In the genomic region with DNA sequence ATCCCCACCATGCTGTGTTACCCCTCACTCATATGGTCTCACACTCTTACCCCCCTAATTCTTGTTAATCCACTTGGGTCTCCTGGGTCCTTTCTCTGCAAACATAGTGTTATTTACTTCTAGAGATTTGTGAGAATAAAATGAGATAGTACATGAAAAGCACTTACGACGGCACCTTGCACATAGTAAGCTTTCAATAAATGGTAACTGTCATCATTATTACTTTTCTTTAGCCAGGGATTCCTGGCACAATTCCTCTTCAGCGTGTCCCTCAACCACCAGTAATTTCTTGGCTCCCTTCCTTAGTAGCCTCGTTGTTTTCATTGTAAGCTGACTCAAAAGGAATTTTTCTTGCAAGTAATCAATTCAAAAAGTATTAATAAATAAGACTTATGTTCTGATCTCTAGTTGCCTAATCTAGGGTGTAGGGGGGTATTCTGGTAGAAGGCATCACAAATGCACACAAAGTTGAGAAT, we compare ENCODE assay signal across 2 cellular contexts.
TF ChIP-seq lines count a peak whose summit lies in the region.

No MANE protein-coding gene starts in this region.

TF ChIP-seq in A549, 52 proteins besides CTCF, POLR2A, EP300 and RAD21 (continued from another document):
- TF ChIP-seq, protein P1, sequence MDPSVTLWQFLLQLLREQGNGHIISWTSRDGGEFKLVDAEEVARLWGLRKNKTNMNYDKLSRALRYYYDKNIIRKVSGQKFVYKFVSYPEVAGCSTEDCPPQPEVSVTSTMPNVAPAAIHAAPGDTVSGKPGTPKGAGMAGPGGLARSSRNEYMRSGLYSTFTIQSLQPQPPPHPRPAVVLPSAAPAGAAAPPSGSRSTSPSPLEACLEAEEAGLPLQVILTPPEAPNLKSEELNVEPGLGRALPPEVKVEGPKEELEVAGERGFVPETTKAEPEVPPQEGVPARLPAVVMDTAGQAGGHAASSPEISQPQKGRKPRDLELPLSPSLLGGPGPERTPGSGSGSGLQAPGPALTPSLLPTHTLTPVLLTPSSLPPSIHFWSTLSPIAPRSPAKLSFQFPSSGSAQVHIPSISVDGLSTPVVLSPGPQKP (IDR thresholded peaks at IDR 0.05; ENCODE audit: low read depth, low read length) = no peak
- TF ChIP-seq, protein P2, sequence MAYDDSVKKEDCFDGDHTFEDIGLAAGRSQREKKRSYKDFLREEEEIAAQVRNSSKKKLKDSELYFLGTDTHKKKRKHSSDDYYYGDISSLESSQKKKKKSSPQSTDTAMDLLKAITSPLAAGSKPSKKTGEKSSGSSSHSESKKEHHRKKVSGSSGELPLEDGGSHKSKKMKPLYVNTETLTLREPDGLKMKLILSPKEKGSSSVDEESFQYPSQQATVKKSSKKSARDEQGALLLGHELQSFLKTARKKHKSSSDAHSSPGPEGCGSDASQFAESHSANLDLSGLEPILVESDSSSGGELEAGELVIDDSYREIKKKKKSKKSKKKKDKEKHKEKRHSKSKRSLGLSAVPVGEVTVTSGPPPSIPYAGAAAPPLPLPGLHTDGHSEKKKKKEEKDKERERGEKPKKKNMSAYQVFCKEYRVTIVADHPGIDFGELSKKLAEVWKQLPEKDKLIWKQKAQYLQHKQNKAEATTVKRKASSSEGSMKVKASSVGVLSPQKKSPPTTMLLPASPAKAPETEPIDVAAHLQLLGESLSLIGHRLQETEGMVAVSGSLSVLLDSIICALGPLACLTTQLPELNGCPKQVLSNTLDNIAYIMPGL (CRISPR knock-in tag; IDR thresholded peaks at IDR 0.05; ENCODE audit: borderline replicate concordance) = no peak
- TF ChIP-seq JUNB (IDR thresholded peaks at IDR 0.05) (no peak), TFCP2L1 (CRISPR knock-in tag; IDR thresholded peaks at IDR 0.05) (no peak), RARB (CRISPR knock-in tag; IDR thresholded peaks at IDR 0.05) (no peak)
- TF ChIP-seq, protein P3, sequence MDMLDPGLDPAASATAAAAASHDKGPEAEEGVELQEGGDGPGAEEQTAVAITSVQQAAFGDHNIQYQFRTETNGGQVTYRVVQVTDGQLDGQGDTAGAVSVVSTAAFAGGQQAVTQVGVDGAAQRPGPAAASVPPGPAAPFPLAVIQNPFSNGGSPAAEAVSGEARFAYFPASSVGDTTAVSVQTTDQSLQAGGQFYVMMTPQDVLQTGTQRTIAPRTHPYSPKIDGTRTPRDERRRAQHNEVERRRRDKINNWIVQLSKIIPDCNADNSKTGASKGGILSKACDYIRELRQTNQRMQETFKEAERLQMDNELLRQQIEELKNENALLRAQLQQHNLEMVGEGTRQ (IDR thresholded peaks at IDR 0.05) = no peak

TF ChIP-seq in K562, 482 proteins besides CTCF, POLR2A, EP300 and RAD21 (continued from another document):
- TF ChIP-seq, protein P4, sequence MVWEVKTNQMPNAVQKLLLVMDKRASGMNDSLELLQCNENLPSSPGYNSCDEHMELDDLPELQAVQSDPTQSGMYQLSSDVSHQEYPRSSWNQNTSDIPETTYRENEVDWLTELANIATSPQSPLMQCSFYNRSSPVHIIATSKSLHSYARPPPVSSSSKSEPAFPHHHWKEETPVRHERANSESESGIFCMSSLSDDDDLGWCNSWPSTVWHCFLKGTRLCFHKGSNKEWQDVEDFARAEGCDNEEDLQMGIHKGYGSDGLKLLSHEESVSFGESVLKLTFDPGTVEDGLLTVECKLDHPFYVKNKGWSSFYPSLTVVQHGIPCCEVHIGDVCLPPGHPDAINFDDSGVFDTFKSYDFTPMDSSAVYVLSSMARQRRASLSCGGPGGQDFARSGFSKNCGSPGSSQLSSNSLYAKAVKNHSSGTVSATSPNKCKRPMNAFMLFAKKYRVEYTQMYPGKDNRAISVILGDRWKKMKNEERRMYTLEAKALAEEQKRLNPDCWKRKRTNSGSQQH (CRISPR knock-in tag; IDR thresholded peaks at IDR 0.05) = no peak
- TF ChIP-seq NCOA6 (IDR thresholded peaks at IDR 0.05) (0 out of 2 replicates have a peak, but pooled peaks have one; percentile 39), L3MBTL2 (IDR thresholded peaks at IDR 0.05) (0 out of 2 replicates have a peak, but pooled peaks have one; percentile 10), SMARCA5 (IDR thresholded peaks at IDR 0.05) (no peak), TCF7L2 (IDR thresholded peaks at IDR 0.05; ENCODE audit: low read depth, low read length) (no peak), ZNF232 (CRISPR knock-in tag; IDR thresholded peaks at IDR 0.05) (no peak), CEBPB (tag; IDR thresholded peaks at IDR 0.05) (peak; percentile 62), TAF7 (tag; IDR thresholded peaks at IDR 0.05) (no peak), CEBPG (CRISPR knock-in tag; IDR thresholded peaks at IDR 0.05) (no peak), CEBPG (tag; conservative IDR thresholded peaks at IDR 0.05 in 1 of 2, IDR thresholded peaks at IDR 0.05 in 1 of 2) (peak in 1 of 2 experiments; percentile 42; a peak in 1 of 4 replicates), KDM1A (IDR thresholded peaks at IDR 0.05) (no peak), NFIC (IDR thresholded peaks at IDR 0.05) (0 out of 2 replicates have a peak, but pooled peaks have one; percentile 2), GATAD2A (IDR thresholded peaks at IDR 0.05) (peak; percentile 83; the same call in 1 of the 2 replicates)
- TF ChIP-seq, protein P5, sequence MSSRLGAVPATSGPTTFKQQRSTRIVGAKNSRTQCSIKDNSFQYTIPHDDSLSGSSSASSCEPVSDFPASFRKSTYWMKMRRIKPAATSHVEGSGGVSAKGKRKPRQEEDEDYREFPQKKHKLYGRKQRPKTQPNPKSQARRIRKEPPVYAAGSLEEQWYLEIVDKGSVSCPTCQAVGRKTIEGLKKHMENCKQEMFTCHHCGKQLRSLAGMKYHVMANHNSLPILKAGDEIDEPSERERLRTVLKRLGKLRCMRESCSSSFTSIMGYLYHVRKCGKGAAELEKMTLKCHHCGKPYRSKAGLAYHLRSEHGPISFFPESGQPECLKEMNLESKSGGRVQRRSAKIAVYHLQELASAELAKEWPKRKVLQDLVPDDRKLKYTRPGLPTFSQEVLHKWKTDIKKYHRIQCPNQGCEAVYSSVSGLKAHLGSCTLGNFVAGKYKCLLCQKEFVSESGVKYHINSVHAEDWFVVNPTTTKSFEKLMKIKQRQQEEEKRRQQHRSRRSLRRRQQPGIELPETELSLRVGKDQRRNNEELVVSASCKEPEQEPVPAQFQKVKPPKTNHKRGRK (tag; IDR thresholded peaks at IDR 0.05) = no peak
- TF ChIP-seq, protein P6, sequence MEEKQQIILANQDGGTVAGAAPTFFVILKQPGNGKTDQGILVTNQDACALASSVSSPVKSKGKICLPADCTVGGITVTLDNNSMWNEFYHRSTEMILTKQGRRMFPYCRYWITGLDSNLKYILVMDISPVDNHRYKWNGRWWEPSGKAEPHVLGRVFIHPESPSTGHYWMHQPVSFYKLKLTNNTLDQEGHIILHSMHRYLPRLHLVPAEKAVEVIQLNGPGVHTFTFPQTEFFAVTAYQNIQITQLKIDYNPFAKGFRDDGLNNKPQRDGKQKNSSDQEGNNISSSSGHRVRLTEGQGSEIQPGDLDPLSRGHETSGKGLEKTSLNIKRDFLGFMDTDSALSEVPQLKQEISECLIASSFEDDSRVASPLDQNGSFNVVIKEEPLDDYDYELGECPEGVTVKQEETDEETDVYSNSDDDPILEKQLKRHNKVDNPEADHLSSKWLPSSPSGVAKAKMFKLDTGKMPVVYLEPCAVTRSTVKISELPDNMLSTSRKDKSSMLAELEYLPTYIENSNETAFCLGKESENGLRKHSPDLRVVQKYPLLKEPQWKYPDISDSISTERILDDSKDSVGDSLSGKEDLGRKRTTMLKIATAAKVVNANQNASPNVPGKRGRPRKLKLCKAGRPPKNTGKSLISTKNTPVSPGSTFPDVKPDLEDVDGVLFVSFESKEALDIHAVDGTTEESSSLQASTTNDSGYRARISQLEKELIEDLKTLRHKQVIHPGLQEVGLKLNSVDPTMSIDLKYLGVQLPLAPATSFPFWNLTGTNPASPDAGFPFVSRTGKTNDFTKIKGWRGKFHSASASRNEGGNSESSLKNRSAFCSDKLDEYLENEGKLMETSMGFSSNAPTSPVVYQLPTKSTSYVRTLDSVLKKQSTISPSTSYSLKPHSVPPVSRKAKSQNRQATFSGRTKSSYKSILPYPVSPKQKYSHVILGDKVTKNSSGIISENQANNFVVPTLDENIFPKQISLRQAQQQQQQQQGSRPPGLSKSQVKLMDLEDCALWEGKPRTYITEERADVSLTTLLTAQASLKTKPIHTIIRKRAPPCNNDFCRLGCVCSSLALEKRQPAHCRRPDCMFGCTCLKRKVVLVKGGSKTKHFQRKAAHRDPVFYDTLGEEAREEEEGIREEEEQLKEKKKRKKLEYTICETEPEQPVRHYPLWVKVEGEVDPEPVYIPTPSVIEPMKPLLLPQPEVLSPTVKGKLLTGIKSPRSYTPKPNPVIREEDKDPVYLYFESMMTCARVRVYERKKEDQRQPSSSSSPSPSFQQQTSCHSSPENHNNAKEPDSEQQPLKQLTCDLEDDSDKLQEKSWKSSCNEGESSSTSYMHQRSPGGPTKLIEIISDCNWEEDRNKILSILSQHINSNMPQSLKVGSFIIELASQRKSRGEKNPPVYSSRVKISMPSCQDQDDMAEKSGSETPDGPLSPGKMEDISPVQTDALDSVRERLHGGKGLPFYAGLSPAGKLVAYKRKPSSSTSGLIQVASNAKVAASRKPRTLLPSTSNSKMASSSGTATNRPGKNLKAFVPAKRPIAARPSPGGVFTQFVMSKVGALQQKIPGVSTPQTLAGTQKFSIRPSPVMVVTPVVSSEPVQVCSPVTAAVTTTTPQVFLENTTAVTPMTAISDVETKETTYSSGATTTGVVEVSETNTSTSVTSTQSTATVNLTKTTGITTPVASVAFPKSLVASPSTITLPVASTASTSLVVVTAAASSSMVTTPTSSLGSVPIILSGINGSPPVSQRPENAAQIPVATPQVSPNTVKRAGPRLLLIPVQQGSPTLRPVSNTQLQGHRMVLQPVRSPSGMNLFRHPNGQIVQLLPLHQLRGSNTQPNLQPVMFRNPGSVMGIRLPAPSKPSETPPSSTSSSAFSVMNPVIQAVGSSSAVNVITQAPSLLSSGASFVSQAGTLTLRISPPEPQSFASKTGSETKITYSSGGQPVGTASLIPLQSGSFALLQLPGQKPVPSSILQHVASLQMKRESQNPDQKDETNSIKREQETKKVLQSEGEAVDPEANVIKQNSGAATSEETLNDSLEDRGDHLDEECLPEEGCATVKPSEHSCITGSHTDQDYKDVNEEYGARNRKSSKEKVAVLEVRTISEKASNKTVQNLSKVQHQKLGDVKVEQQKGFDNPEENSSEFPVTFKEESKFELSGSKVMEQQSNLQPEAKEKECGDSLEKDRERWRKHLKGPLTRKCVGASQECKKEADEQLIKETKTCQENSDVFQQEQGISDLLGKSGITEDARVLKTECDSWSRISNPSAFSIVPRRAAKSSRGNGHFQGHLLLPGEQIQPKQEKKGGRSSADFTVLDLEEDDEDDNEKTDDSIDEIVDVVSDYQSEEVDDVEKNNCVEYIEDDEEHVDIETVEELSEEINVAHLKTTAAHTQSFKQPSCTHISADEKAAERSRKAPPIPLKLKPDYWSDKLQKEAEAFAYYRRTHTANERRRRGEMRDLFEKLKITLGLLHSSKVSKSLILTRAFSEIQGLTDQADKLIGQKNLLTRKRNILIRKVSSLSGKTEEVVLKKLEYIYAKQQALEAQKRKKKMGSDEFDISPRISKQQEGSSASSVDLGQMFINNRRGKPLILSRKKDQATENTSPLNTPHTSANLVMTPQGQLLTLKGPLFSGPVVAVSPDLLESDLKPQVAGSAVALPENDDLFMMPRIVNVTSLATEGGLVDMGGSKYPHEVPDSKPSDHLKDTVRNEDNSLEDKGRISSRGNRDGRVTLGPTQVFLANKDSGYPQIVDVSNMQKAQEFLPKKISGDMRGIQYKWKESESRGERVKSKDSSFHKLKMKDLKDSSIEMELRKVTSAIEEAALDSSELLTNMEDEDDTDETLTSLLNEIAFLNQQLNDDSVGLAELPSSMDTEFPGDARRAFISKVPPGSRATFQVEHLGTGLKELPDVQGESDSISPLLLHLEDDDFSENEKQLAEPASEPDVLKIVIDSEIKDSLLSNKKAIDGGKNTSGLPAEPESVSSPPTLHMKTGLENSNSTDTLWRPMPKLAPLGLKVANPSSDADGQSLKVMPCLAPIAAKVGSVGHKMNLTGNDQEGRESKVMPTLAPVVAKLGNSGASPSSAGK (IDR thresholded peaks at IDR 0.05) = peak; percentile 23; the same call in 1 of the 2 replicates
